29 cellular contexts compared by ENCODE assay signal in genomic region chr6:144612811-144613210, GRCh38.
"Had no signal": no experiment of that assay in that cellular context is flagged by ENCODE, and none has a peak within 500 bp of the region (broad histone marks: within the 10 kb centered on the region; RNA-seq: fewer than 3 reads in every experiment).

No MANE protein-coding gene starts in this region.

- H3K27me3 Mint-ChIP-seq: activated CD4-positive, alpha-beta memory T cell treated with anti-CD3 and anti-CD28 coated beads, Interleukin-2, amount 10 ng/mL, durations not matched to agents 7 days and 5 days; activated naive CD8-positive, alpha-beta T cell; activated T-cell treated with anti-CD3 and anti-CD28 coated beads, Interleukin-2, amount 50 U/mL, for 24 hours; activated T-helper 17 cell treated with anti-CD3 and anti-CD28 coated beads, Interleukin-2, amount 50 U/mL, for 72 hours; brain had no signal

- DNase-seq: activated CD4-positive, alpha-beta memory T cell treated with anti-CD3 and anti-CD28 coated beads, Interleukin-2, amount 10 ng/mL, durations not matched to agents 7 days and 5 days; activated CD4-positive, alpha-beta T cell treated with anti-CD3 and anti-CD28 coated beads for 1 hour; activated CD4-positive, alpha-beta T cell treated with anti-CD3 and anti-CD28 coated beads for 4 hours; activated CD4-positive, alpha-beta T cell treated with anti-CD3 and anti-CD28 coated beads, Interleukin-2, amount 10 ng/mL, durations not matched to agents 7 days and 5 days; activated CD4-positive, alpha-beta T cell treated with anti-CD3 and anti-CD28 coated beads, Interleukin-2, amount 50 U/mL, for 4 hours; activated CD8-positive, alpha-beta memory T cell treated with anti-CD3 and anti-CD28 coated beads, Interleukin-2, amount 50 U/mL, for 48 hours; activated effector memory CD4-positive, alpha-beta T cell treated with Interleukin-2 at 50 U/mL for 16 hours; activated gamma-delta T cell treated with Interleukin-2 at 50 U/mL for 16 hours; activated naive CD4-positive, alpha-beta T cell treated with anti-CD3 and anti-CD28 coated beads, Interleukin-2, amount 50 U/mL, for 16 hours; activated naive CD4-positive, alpha-beta T cell treated with Interleukin-2 at 50 U/mL for 16 hours; activated T-cell treated with anti-CD3 and anti-CD28 coated beads for 4 hours; activated T-cell treated with anti-CD3 and anti-CD28 coated beads, Interleukin-2, amount 50 U/mL, for 24 hours; central memory CD4-positive, alpha-beta T cell; cerebellar nuclear complex; colonic mucosa; effector memory CD4-positive, alpha-beta T cell; erythroblast; foreskin keratinocyte; gastrocnemius medialis; glutamatergic neuron; heart left ventricle; T-helper 2 cell had no signal

- H3K4me3 Mint-ChIP-seq: activated CD4-positive, alpha-beta memory T cell treated with anti-CD3 and anti-CD28 coated beads, Interleukin-2, amount 10 ng/mL, durations not matched to agents 7 days and 5 days; activated CD4-positive, alpha-beta T cell treated with anti-CD3 and anti-CD28 coated beads, Interleukin-2, amount 10 ng/mL, durations not matched to agents 7 days and 5 days; activated naive CD8-positive, alpha-beta T cell; activated T-cell treated with anti-CD3 and anti-CD28 coated beads, Interleukin-2, amount 50 U/mL, for 24 hours; activated T-helper 17 cell treated with anti-CD3 and anti-CD28 coated beads, Interleukin-2, amount 50 U/mL, for 72 hours; brain had no signal

- H3K27me3 ChIP-seq: ascending aorta, breast epithelium, cardiac muscle cell, colonic mucosa, esophagus muscularis mucosa, foreskin keratinocyte, gastrocnemius medialis, heart left ventricle had no signal

- ATAC-seq: activated T-helper 17 cell treated with anti-CD3 and anti-CD28 coated beads, Interleukin-2, amount 50 U/mL, for 72 hours; foreskin keratinocyte; gastrocnemius medialis; heart left ventricle had no signal

- H3K27ac ChIP-seq: ascending aorta, breast epithelium, cardiac muscle cell, colonic mucosa, esophagus muscularis mucosa, foreskin keratinocyte, gastrocnemius medialis, heart left ventricle had no signal

- H3K4me1 ChIP-seq: breast epithelium, colonic mucosa, foreskin keratinocyte, gastrocnemius medialis had no signal

- H3K9me3 ChIP-seq: ascending aorta, breast epithelium, colonic mucosa, esophagus muscularis mucosa, gastrocnemius medialis, heart left ventricle had no signal

- H3K27ac Mint-ChIP-seq: activated CD4-positive, alpha-beta memory T cell treated with anti-CD3 and anti-CD28 coated beads, Interleukin-2, amount 10 ng/mL, durations not matched to agents 7 days and 5 days; activated CD4-positive, alpha-beta T cell treated with anti-CD3 and anti-CD28 coated beads, Interleukin-2, amount 10 ng/mL, durations not matched to agents 7 days and 5 days; activated naive CD8-positive, alpha-beta T cell; activated T-cell treated with anti-CD3 and anti-CD28 coated beads, Interleukin-2, amount 50 U/mL, for 24 hours; activated T-helper 17 cell treated with anti-CD3 and anti-CD28 coated beads, Interleukin-2, amount 50 U/mL, for 72 hours; brain had no signal

- H3K4me3 ChIP-seq: ascending aorta, breast epithelium, cardiac muscle cell, colonic mucosa, esophagus muscularis mucosa, gastrocnemius medialis, heart left ventricle had no signal

- H3K36me3 ChIP-seq: ascending aorta, breast epithelium, cardiac muscle cell, colonic mucosa, esophagus muscularis mucosa, gastrocnemius medialis, heart left ventricle had no signal

- H3K9me3 Mint-ChIP-seq: activated T-cell treated with anti-CD3 and anti-CD28 coated beads, Interleukin-2, amount 50 U/mL, for 24 hours; activated T-helper 17 cell treated with anti-CD3 and anti-CD28 coated beads, Interleukin-2, amount 50 U/mL, for 72 hours had no signal
